Comparison of ENCODE assay signal across 8 cellular contexts in the genomic region with DNA sequence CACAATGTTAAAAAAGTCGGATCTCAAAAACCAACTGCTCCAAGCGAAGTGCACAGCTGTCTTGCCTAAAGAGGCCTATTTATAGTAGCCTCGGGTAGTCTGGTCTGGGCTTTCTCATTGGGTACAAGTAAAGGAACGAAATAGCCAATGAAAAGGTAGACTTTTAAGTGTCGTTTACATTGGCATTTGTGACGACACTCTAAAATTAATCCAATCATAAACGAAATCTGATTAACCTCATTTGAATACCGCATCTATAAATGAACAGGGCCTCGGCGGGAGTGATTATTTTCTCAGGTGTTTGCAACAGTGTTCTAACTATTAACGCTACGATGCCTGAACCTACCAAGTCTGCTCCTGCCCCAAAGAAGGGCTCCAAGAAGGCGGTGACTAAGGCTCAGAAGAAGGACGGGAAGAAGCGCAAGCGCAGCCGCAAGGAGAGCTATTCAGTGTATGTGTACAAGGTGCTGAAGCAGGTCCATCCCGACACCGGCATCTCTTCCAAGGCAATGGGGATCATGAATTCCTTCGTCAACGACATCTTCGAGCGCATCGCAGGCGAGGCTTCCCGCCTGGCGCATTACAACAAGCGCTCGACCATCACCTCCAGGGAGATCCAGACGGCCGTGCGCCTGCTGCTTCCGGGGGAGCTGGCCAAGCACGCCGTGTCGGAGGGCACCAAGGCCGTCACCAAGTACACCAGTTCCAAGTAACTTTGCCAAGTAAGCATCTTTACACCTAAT.
DNase-seq lines count a peak whose midpoint lies in the region; ATAC-seq, FAIRE-seq and TF ChIP-seq lines count a peak whose summit lies in the region.

No MANE protein-coding gene starts in this region.

- H3K9me3 Mint-ChIP-seq in activated T-helper 17 cell treated with anti-CD3 and anti-CD28 coated beads, Interleukin-2, amount 50 U/mL, for 72 hours = no peaks in the 10 kb centered on the region
- H3K9me3 Mint-ChIP-seq in naive B cell = peaks cover 0 to 2% (median 0%) of the 10 kb centered on the region in 7 donors
- H3K9me3 Mint-ChIP-seq in stimulated activated memory B cell treated with anti-CD40 and anti-IgM and Interleukin-4, amounts not matched to agents 10 μg/mL and 1 μg/mL and 100 μg/mL, for 72 hours = no peaks in the 10 kb centered on the region

- peak; percentile 61 for ATAC-seq in GM21786 (IDR thresholded peaks at IDR 0.05; ENCODE audit: unreplicated experiment)
- ATAC-seq in activated T-helper 17 cell treated with anti-CD3 and anti-CD28 coated beads, Interleukin-2, amount 50 U/mL, for 72 hours (replicated peaks) = peak; percentile 73
- peak; percentile 68 to 69 for ATAC-seq in naive B cell (ENCODE audit: low read depth in 2 of 2)
- peak; percentile 88 for ATAC-seq in stimulated activated memory B cell treated with anti-CD40 and anti-IgM and Interleukin-4, amounts not matched to agents 10 μg/mL and 1 μg/mL and 100 μg/mL, for 72 hours

- H3K4me1 Mint-ChIP-seq in activated T-helper 17 cell treated with anti-CD3 and anti-CD28 coated beads, Interleukin-2, amount 50 U/mL, for 72 hours = peaks cover 25% of the 10 kb centered on the region
- H3K4me1 Mint-ChIP-seq in naive B cell = peaks cover 35 to 49% (median 46%) of the 10 kb centered on the region in 3 donors
- peaks cover 40% of the 10 kb centered on the region for H3K4me1 Mint-ChIP-seq in stimulated activated memory B cell treated with anti-CD40 and anti-IgM and Interleukin-4, amounts not matched to agents 10 μg/mL and 1 μg/mL and 100 μg/mL, for 72 hours

- H3K9ac ChIP-seq in fibroblast of lung (ENCODE audit: insufficient read depth, low read length) = peak overlapping the region; percentile 54

- peak overlapping the region; percentile 88 for H3K4me3 Mint-ChIP-seq in activated T-helper 17 cell treated with anti-CD3 and anti-CD28 coated beads, Interleukin-2, amount 50 U/mL, for 72 hours
- H3K4me3 Mint-ChIP-seq in naive B cell = peak overlapping the region; percentile 85 to 100 (median 96)
- H3K4me3 Mint-ChIP-seq in stimulated activated memory B cell treated with anti-CD40 and anti-IgM and Interleukin-4, amounts not matched to agents 10 μg/mL and 1 μg/mL and 100 μg/mL, for 72 hours = peak overlapping the region; percentile 95

- FAIRE-seq in RCC 7860 (lab: Jason Lieb, UNC) = peak; percentile 90

- H3K79me2 ChIP-seq in fibroblast of lung (ENCODE audit: control insufficient read depth, insufficient read depth, low read length) = no peaks in the 10 kb centered on the region

- H3K4me3 ChIP-seq in fibroblast of lung (replicated peaks in 1 of 4; ENCODE audit: control extremely low read depth in 1 of 4, insufficient read depth in 1 of 4, low read depth in 3 of 4, low read length in 4 of 4) = peak overlapping the region; percentile 62 to 87 (median 76)

- peak overlapping the region; percentile 99 for H3K27ac Mint-ChIP-seq in activated T-helper 17 cell treated with anti-CD3 and anti-CD28 coated beads, Interleukin-2, amount 50 U/mL, for 72 hours
- H3K27ac Mint-ChIP-seq in naive B cell = peak overlapping the region; percentile 95 to 99 (median 96)
- H3K27ac Mint-ChIP-seq in stimulated activated memory B cell treated with anti-CD40 and anti-IgM and Interleukin-4, amounts not matched to agents 10 μg/mL and 1 μg/mL and 100 μg/mL, for 72 hours = peak overlapping the region; percentile 99

- no peaks in the 10 kb centered on the region for H3K27me3 ChIP-seq in fibroblast of lung (ENCODE audit: control insufficient read depth, insufficient read depth, low read length)

- H3K27ac ChIP-seq in KOPT-K1 (ENCODE audit: low read depth, low read length, poor library complexity, severe bottlenecking) (peak overlapping the region; percentile 90), fibroblast of lung (ENCODE audit: insufficient read depth, low read length) (peak overlapping the region; percentile 89)

- no peaks in the 10 kb centered on the region for H3K9me3 ChIP-seq in KOPT-K1 (ENCODE audit: insufficient read depth, low read length, poor library complexity, severe bottlenecking)
- H3K9me3 ChIP-seq in fibroblast of lung (ENCODE audit: control insufficient read depth, insufficient read depth, low read depth, low read length) = no peaks in the 10 kb centered on the region

- peak overlapping the region; percentile 52 for H3K4me2 ChIP-seq in fibroblast of lung (ENCODE audit: extremely low read depth, insufficient read depth, low read length)

- H3K36me3 ChIP-seq in KOPT-K1 (ENCODE audit: insufficient read depth, low read length) (no peaks in the 10 kb centered on the region), fibroblast of lung (ENCODE audit: control insufficient read depth, insufficient read depth, low read length) (no peaks in the 10 kb centered on the region)

- no peaks in the 10 kb centered on the region for H3K27me3 Mint-ChIP-seq in activated T-helper 17 cell treated with anti-CD3 and anti-CD28 coated beads, Interleukin-2, amount 50 U/mL, for 72 hours
- H3K27me3 Mint-ChIP-seq in naive B cell = no peaks in the 10 kb centered on the region
- no peaks in the 10 kb centered on the region for H3K27me3 Mint-ChIP-seq in stimulated activated memory B cell treated with anti-CD40 and anti-IgM and Interleukin-4, amounts not matched to agents 10 μg/mL and 1 μg/mL and 100 μg/mL, for 72 hours

- H2AFZ ChIP-seq in fibroblast of lung (ENCODE audit: low read length) = no peak overlapping the region

- DNase-seq in DMS79 (lab: John Stamatoyannopoulos, UW) = peak; percentile 90
- peak; percentile 99 for DNase-seq in RCC 7860 (ENCODE audit: low spot score)
- peak; percentile 98 to 99 for DNase-seq in fibroblast of lung (ENCODE audit: low read depth in 2 of 2)
- DNase-seq in naive B cell = peak; percentile 91

- H3K4me1 ChIP-seq in fibroblast of lung (ENCODE audit: control insufficient read depth, extremely low read depth, insufficient read depth, low read length) = peaks cover 3% of the 10 kb centered on the region

- TF ChIP-seq CTCF in fibroblast of lung (conservative IDR thresholded peaks at IDR 0.05 in 1 of 2, IDR thresholded peaks at IDR 0.05 in 1 of 2; ENCODE audit: low read depth in 1 of 2, low read length in 2 of 2) = no peak

- no peaks in the 10 kb centered on the region for H4K20me1 ChIP-seq in fibroblast of lung (ENCODE audit: control insufficient read depth, extremely low read depth, insufficient read depth, low read length)

- H3K36me3 Mint-ChIP-seq in activated T-helper 17 cell treated with anti-CD3 and anti-CD28 coated beads, Interleukin-2, amount 50 U/mL, for 72 hours (ENCODE audit: low read depth) = peaks cover 52% of the 10 kb centered on the region
- H3K36me3 Mint-ChIP-seq in naive B cell = peaks cover 0 to 5% of the 10 kb centered on the region in 2 donors
- H3K36me3 Mint-ChIP-seq in stimulated activated memory B cell treated with anti-CD40 and anti-IgM and Interleukin-4, amounts not matched to agents 10 μg/mL and 1 μg/mL and 100 μg/mL, for 72 hours = peaks cover 20% of the 10 kb centered on the region

Comparison
In these comparisons a context has a peak if more than half of its experiments do, and no peak if none do; other contexts are left out.
1. Peak in every context shown above with its lines: DNase-seq, ATAC-seq, H3K4me3 ChIP-seq and H3K27ac ChIP-seq.